In the genomic region with DNA sequence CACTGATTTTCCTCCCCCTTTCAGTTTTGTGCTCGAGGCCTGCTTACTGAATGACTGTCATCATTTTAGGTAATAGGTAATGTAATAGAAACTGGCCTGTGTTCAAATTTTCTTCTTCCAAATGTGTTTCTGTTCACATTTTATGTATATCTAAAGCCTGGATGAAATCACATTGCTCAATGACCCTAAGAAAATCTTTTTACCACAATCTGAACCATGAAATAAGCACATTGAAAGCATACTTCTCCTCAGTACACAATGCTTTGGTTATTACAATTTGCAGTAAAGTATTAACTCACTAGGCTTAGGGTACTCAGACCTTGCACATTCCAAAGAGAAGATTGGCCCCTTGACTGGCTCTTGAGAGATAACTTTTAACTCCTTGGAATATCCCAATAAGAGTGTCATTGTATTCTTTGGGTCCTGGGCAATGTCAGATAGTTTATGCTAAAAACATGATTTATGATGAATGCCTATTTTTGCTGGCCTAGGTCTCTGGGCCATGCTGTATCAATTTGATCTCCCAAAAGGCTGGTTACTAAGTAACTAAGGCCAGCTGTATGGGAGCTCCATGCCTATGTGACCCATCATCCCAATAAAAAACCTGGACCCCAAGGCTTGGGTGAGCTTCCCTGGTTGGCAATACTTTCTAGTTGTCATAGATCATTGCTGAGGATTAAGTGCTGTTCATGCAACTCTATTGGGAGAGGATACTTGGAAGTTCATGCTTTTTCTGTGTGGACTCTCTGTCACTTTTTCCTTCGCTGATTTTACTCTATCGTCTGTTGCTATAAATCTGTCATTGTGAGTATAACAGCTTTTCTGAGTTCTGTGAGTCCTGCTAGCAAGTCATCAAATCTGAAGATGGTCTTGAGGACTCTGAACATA, we compare ENCODE assay signal across 1 cellular context.
TF ChIP-seq lines count a peak whose summit lies in the region.

No MANE protein-coding gene starts in this region.

TF ChIP-seq in K562, 482 proteins besides CTCF, POLR2A, EP300 and RAD21 (continued from another document and continues in another):
- TF ChIP-seq, protein P1, sequence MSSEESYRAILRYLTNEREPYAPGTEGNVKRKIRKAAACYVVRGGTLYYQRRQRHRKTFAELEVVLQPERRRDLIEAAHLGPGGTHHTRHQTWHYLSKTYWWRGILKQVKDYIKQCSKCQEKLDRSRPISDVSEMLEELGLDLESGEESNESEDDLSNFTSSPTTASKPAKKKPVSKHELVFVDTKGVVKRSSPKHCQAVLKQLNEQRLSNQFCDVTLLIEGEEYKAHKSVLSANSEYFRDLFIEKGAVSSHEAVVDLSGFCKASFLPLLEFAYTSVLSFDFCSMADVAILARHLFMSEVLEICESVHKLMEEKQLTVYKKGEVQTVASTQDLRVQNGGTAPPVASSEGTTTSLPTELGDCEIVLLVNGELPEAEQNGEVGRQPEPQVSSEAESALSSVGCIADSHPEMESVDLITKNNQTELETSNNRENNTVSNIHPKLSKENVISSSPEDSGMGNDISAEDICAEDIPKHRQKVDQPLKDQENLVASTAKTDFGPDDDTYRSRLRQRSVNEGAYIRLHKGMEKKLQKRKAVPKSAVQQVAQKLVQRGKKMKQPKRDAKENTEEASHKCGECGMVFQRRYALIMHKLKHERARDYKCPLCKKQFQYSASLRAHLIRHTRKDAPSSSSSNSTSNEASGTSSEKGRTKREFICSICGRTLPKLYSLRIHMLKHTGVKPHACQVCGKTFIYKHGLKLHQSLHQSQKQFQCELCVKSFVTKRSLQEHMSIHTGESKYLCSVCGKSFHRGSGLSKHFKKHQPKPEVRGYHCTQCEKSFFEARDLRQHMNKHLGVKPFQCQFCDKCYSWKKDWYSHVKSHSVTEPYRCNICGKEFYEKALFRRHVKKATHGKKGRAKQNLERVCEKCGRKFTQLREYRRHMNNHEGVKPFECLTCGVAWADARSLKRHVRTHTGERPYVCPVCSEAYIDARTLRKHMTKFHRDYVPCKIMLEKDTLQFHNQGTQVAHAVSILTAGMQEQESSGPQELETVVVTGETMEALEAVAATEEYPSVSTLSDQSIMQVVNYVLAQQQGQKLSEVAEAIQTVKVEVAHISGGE (CRISPR knock-in tag; IDR thresholded peaks at IDR 0.05) = no peak
- TF ChIP-seq TEAD1 (CRISPR knock-in tag; IDR thresholded peaks at IDR 0.05) (peak in 1 of 2 experiments; percentile 55; a peak in 1 of 4 replicates), TCFL5 (CRISPR knock-in tag; conservative IDR thresholded peaks at IDR 0.05) (0 out of 2 replicates have a peak, but pooled peaks have one; percentile 51), TBL1XR1 (IDR thresholded peaks at IDR 0.05; ENCODE audit: low read length in 2 of 2) (0 out of 4 replicates have a peak, but pooled peaks of 1 of the 2 experiments have one; percentile 10), ZNF830 (CRISPR knock-in tag; IDR thresholded peaks at IDR 0.05) (no peak), ZNF436 (CRISPR knock-in tag; IDR thresholded peaks at IDR 0.05) (no peak), ZNF121 (CRISPR knock-in tag; conservative IDR thresholded peaks at IDR 0.05) (no peak), ATF7 (IDR thresholded peaks at IDR 0.05) (0 out of 2 replicates have a peak, but pooled peaks have one; percentile 14), NFXL1 (CRISPR knock-in tag; IDR thresholded peaks at IDR 0.05) (no peak), SMAD3 (CRISPR knock-in tag; conservative IDR thresholded peaks at IDR 0.05) (0 out of 2 replicates have a peak, but pooled peaks have one; percentile 47), MEIS2 (IDR thresholded peaks at IDR 0.05; ENCODE audit: partially characterized antibody) (peak; percentile 95), CEBPB (tag; IDR thresholded peaks at IDR 0.05) (peak; percentile 29; the same call in 1 of the 2 replicates), ZNF589 (CRISPR knock-in tag; IDR thresholded peaks at IDR 0.05; ENCODE audit: low read depth) (peak; percentile 31; the same call in 1 of the 2 replicates), CEBPG (CRISPR knock-in tag; IDR thresholded peaks at IDR 0.05) (no peak), CEBPG (tag; conservative IDR thresholded peaks at IDR 0.05 in 1 of 2, IDR thresholded peaks at IDR 0.05 in 1 of 2) (peak; percentile 25 to 29; a peak in 2 of 4 replicates), ZNF175 (CRISPR knock-in tag; IDR thresholded peaks at IDR 0.05; ENCODE audit: low read depth) (no peak), RFX1 (IDR thresholded peaks at IDR 0.05) (peak; percentile 50), HDAC2 (IDR thresholded peaks at IDR 0.05) (peak; percentile 16; the same call in 1 of the 2 replicates), CHD1 (IDR thresholded peaks at IDR 0.05; ENCODE audit: low read length) (no peak), FUS (optimal IDR thresholded peaks at IDR 0.05; ENCODE audit: low read depth, low read length) (no peak), HNRNPK (IDR thresholded peaks at IDR 0.05; ENCODE audit: low read depth, low read length, poor library complexity, severe bottlenecking) (no peak), NCOA4 (IDR thresholded peaks at IDR 0.05; ENCODE audit: partially characterized antibody) (no peak), JUND (IDR thresholded peaks at IDR 0.05; ENCODE audit: borderline replicate concordance, low read depth, low read length) (no peak; the same call in 1 of the 2 replicates), JUND (tag; IDR thresholded peaks at IDR 0.05; ENCODE audit: borderline replicate concordance, low read depth, low read length) (peak; percentile 60; the same call in 1 of the 3 replicates), PTTG1 (tag; IDR thresholded peaks at IDR 0.05; ENCODE audit: low read depth) (0 out of 2 replicates have a peak, but pooled peaks have one; percentile 46), ILK (tag; IDR thresholded peaks at IDR 0.05; ENCODE audit: borderline replicate concordance, low read depth) (0 out of 2 replicates have a peak, but pooled peaks have one; percentile 27), RCOR1 (IDR thresholded peaks at IDR 0.05; ENCODE audit: borderline replicate concordance in 1 of 2, low read depth in 2 of 2, low read length in 2 of 2) (peak in 1 of 2 experiments; percentile 45; a peak in 1 of 4 replicates), MAZ (CRISPR knock-in tag; conservative IDR thresholded peaks at IDR 0.05 in 1 of 2, IDR thresholded peaks at IDR 0.05 in 1 of 2) (0 out of 4 replicates have a peak, but pooled peaks of 1 of the 2 experiments have one; percentile 48), BACH1 (tag; IDR thresholded peaks at IDR 0.05) (peak; percentile 47; the same call in 1 of the 2 replicates), MECOM (CRISPR knock-in tag; IDR thresholded peaks at IDR 0.05) (peak; percentile 52; the same call in 1 of the 2 replicates), KDM1A (IDR thresholded peaks at IDR 0.05) (peak; percentile 56 to 73; a peak in 3 of 4 replicates)
- TF ChIP-seq, protein P2, sequence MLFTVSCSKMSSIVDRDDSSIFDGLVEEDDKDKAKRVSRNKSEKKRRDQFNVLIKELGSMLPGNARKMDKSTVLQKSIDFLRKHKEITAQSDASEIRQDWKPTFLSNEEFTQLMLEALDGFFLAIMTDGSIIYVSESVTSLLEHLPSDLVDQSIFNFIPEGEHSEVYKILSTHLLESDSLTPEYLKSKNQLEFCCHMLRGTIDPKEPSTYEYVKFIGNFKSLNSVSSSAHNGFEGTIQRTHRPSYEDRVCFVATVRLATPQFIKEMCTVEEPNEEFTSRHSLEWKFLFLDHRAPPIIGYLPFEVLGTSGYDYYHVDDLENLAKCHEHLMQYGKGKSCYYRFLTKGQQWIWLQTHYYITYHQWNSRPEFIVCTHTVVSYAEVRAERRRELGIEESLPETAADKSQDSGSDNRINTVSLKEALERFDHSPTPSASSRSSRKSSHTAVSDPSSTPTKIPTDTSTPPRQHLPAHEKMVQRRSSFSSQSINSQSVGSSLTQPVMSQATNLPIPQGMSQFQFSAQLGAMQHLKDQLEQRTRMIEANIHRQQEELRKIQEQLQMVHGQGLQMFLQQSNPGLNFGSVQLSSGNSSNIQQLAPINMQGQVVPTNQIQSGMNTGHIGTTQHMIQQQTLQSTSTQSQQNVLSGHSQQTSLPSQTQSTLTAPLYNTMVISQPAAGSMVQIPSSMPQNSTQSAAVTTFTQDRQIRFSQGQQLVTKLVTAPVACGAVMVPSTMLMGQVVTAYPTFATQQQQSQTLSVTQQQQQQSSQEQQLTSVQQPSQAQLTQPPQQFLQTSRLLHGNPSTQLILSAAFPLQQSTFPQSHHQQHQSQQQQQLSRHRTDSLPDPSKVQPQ (CRISPR knock-in tag; IDR thresholded peaks at IDR 0.05; ENCODE audit: borderline replicate concordance) = peak; percentile 16; the same call in 1 of the 2 replicates
- TF ChIP-seq, protein P3, sequence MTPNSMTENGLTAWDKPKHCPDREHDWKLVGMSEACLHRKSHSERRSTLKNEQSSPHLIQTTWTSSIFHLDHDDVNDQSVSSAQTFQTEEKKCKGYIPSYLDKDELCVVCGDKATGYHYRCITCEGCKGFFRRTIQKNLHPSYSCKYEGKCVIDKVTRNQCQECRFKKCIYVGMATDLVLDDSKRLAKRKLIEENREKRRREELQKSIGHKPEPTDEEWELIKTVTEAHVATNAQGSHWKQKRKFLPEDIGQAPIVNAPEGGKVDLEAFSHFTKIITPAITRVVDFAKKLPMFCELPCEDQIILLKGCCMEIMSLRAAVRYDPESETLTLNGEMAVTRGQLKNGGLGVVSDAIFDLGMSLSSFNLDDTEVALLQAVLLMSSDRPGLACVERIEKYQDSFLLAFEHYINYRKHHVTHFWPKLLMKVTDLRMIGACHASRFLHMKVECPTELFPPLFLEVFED (CRISPR knock-in tag; conservative IDR thresholded peaks at IDR 0.05) = 0 out of 2 replicates have a peak, but pooled peaks have one; percentile 10
- TF ChIP-seq, protein P4, sequence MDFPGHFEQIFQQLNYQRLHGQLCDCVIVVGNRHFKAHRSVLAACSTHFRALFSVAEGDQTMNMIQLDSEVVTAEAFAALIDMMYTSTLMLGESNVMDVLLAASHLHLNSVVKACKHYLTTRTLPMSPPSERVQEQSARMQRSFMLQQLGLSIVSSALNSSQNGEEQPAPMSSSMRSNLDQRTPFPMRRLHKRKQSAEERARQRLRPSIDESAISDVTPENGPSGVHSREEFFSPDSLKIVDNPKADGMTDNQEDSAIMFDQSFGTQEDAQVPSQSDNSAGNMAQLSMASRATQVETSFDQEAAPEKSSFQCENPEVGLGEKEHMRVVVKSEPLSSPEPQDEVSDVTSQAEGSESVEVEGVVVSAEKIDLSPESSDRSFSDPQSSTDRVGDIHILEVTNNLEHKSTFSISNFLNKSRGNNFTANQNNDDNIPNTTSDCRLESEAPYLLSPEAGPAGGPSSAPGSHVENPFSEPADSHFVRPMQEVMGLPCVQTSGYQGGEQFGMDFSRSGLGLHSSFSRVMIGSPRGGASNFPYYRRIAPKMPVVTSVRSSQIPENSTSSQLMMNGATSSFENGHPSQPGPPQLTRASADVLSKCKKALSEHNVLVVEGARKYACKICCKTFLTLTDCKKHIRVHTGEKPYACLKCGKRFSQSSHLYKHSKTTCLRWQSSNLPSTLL (IDR thresholded peaks at IDR 0.05) = no peak
- TF ChIP-seq, protein P5, sequence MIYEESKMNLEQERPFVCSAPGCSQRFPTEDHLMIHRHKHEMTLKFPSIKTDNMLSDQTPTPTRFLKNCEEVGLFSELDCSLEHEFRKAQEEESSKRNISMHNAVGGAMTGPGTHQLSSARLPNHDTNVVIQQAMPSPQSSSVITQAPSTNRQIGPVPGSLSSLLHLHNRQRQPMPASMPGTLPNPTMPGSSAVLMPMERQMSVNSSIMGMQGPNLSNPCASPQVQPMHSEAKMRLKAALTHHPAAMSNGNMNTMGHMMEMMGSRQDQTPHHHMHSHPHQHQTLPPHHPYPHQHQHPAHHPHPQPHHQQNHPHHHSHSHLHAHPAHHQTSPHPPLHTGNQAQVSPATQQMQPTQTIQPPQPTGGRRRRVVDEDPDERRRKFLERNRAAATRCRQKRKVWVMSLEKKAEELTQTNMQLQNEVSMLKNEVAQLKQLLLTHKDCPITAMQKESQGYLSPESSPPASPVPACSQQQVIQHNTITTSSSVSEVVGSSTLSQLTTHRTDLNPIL (CRISPR knock-in tag; IDR thresholded peaks at IDR 0.05) = peak; percentile 57; the same call in 1 of the 2 replicates
- TF ChIP-seq, protein P6, sequence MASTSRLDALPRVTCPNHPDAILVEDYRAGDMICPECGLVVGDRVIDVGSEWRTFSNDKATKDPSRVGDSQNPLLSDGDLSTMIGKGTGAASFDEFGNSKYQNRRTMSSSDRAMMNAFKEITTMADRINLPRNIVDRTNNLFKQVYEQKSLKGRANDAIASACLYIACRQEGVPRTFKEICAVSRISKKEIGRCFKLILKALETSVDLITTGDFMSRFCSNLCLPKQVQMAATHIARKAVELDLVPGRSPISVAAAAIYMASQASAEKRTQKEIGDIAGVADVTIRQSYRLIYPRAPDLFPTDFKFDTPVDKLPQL (IDR thresholded peaks at IDR 0.05; ENCODE audit: extremely low read depth, insufficient read length) = no peak
- TF ChIP-seq, protein P7, sequence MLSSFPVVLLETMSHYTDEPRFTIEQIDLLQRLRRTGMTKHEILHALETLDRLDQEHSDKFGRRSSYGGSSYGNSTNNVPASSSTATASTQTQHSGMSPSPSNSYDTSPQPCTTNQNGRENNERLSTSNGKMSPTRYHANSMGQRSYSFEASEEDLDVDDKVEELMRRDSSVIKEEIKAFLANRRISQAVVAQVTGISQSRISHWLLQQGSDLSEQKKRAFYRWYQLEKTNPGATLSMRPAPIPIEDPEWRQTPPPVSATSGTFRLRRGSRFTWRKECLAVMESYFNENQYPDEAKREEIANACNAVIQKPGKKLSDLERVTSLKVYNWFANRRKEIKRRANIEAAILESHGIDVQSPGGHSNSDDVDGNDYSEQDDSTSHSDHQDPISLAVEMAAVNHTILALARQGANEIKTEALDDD (IDR thresholded peaks at IDR 0.05) = peak; percentile 61; the same call in 1 of the 2 replicates
- TF ChIP-seq, protein P8, sequence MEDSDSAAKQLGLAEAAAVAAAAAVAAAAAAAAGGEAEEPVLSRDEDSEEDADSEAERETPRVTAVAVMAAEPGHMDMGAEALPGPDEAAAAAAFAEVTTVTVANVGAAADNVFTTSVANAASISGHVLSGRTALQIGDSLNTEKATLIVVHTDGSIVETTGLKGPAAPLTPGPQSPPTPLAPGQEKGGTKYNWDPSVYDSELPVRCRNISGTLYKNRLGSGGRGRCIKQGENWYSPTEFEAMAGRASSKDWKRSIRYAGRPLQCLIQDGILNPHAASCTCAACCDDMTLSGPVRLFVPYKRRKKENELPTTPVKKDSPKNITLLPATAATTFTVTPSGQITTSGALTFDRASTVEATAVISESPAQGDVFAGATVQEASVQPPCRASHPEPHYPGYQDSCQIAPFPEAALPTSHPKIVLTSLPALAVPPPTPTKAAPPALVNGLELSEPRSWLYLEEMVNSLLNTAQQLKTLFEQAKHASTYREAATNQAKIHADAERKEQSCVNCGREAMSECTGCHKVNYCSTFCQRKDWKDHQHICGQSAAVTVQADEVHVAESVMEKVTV (CRISPR knock-in tag; IDR thresholded peaks at IDR 0.05) = peak; percentile 20; the same call in 1 of the 2 replicates
